Comparison of ENCODE assay signal across 24 cellular contexts in the genomic region with DNA sequence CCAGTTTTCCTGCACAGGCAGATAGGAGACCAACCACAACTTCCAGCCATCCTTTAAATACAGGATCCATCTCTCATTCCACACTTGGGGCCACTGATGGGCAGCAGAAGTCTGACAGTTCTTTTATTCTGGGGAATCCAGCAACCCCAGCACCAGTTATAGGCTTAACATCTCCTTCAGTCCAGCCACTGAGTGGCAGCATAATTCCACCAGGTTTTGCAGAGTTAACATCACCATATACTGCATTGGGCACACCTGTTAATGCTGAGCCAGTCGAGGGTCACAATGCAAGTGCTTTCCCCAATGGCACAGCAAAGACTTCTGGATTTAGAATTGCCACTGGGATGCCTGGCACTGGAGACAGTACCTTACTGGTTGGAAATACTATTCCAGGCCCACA. TPM values are rescaled to one million over a fixed set of nuclear protein-coding genes. Genes with fewer than 3 reads are reported as not detected.
"Had no signal": no experiment of that assay in that cellular context is flagged by ENCODE, and none has a peak within 500 bp of the region (broad histone marks: within the 10 kb centered on the region; RNA-seq: fewer than 3 reads in every experiment).

No MANE protein-coding gene starts in this region.

- DNase-seq: activated CD4-positive, alpha-beta memory T cell treated with anti-CD3 and anti-CD28 coated beads, Interleukin-2, amount 10 ng/mL, durations not matched to agents 7 days and 5 days; activated CD4-positive, alpha-beta T cell treated with anti-CD3 and anti-CD28 coated beads for 48 hours; activated CD4-positive, CD25-positive, alpha-beta regulatory T cell; activated CD8-positive, alpha-beta memory T cell treated with anti-CD3 and anti-CD28 coated beads, Interleukin-2, amount 10 ng/mL, durations not matched to agents 7 days and 5 days; activated naive CD4-positive, alpha-beta T cell; activated naive CD8-positive, alpha-beta T cell treated with anti-CD3 and anti-CD28 coated beads for 36 hours; amygdala; dermis blood vessel endothelial cell; effector memory CD8-positive, alpha-beta T cell; foreskin fibroblast; naive thymus-derived CD8-positive, alpha-beta T cell; spleen; stimulated activated naive B cell treated with anti-CD40 and anti-IgM and Interleukin-4, amounts not matched to agents 10 μg/mL and 1 μg/mL and 100 μg/mL, for 72 hours; upper lobe of right lung had no signal

- FAIRE-seq: TTC549 had no signal

- H3K4me3 ChIP-seq: spleen, thoracic aorta, upper lobe of right lung had no signal

- H3K27ac ChIP-seq: epithelial cell of prostate, neutrophil, spleen, thoracic aorta, upper lobe of right lung had no signal

- H3K4me1 ChIP-seq: spleen, upper lobe of right lung had no signal

- ATAC-seq: activated CD8-positive, alpha-beta memory T cell treated with anti-CD3 and anti-CD28 coated beads, Interleukin-2, amount 10 ng/mL, durations not matched to agents 7 days and 5 days; activated T-helper 17 cell treated with anti-CD3 and anti-CD28 coated beads, Interleukin-2, amount 50 U/mL, for 72 hours; effector memory CD8-positive, alpha-beta T cell; naive thymus-derived CD8-positive, alpha-beta T cell; stimulated activated naive B cell treated with anti-CD40 and anti-IgM and Interleukin-4, amounts not matched to agents 10 μg/mL and 1 μg/mL and 100 μg/mL, for 72 hours; upper lobe of right lung had no signal

- H3K9me3 ChIP-seq: neutrophil, thoracic aorta, upper lobe of right lung had no signal

- H3K36me3 ChIP-seq: neutrophil, spleen, thoracic aorta, upper lobe of right lung had no signal

- H3K27me3 ChIP-seq: neutrophil, spleen, upper lobe of right lung had no signal

RNA-seq across cellular contexts. Expression of a gene that starts 2.9 kb away (rescaled TPM):
- total RNA-seq: activated CD4-positive, alpha-beta memory T cell treated with anti-CD3 and anti-CD28 coated beads, Interleukin-2, amount 10 ng/mL, durations not matched to agents 7 days and 5 days; activated CD8-positive, alpha-beta memory T cell treated with anti-CD3 and anti-CD28 coated beads, Interleukin-2, amount 10 ng/mL, durations not matched to agents 7 days and 5 days; activated naive CD8-positive, alpha-beta T cell treated with anti-CD3 and anti-CD28 coated beads for 36 hours; activated T-helper 17 cell treated with anti-CD3 and anti-CD28 coated beads, Interleukin-2, amount 50 U/mL, for 72 hours; cardiac septum; dermis blood vessel endothelial cell; glomerular endothelial cell; lower leg skin; mesenteric fat pad; naive thymus-derived CD8-positive, alpha-beta T cell; T-helper 2 cell treated with Interferon-gamma antibody and Interleukin-4, amounts not matched to agents 100 ng/mL and 5 ng/mL, for 36 hours; thoracic aorta had no signal
